Comparison of ENCODE assay signal across 29 cellular contexts in the genomic region with DNA sequence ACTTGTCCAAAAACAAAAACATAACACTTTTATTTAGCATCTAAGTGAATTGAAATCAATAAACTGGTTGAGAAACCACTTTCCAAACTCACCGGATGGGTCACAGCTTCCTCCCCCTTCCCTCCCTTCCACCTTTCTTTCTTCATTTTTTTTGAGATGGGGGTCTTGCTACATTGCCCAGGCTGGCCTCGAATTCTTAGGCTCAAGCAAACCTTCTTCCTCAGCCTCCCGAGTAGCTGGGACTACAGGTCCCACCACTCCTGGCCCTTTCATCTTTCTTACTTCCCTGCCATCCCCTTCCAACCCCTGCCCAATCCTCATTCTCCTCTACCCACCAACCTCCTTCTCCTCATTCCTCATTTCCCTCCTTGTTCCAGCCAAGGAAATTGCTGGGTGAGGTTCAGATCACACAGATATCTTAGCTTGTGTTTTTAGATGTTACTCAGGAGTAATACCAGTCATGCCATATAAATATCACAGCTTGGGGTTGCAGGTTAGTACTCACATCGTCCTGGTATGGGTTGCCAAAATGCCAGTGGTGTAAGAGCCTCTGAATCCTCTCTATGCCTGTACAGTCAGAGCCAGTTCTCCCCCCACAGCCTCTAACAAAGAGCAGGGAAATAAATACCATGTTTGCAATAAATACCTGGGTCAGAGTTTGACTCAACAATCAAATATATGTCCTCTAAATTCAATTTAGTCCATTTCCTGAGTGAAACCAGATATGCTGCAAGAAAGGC.
DNase-seq lines count a peak whose midpoint lies in the region; ATAC-seq and TF ChIP-seq lines count a peak whose summit lies in the region.
"Had no signal": no experiment of that assay in that cellular context is flagged by ENCODE, and none has a peak within 500 bp of the region (broad histone marks: within the 10 kb centered on the region; RNA-seq: fewer than 3 reads in every experiment).

No MANE protein-coding gene starts in this region.

- peak; percentile 93 for ATAC-seq in SK-N-SH treated with all-trans-retinoic acid at 6 μM for 48 hours
- no peak for ATAC-seq in GM18861 (IDR thresholded peaks at IDR 0.05; ENCODE audit: unreplicated experiment)
- ATAC-seq: activated naive CD4-positive, alpha-beta T cell treated with anti-CD3 and anti-CD28 coated beads, Interleukin-2, amount 50 U/mL, for 72 hours; left lung; sciatic nerve; stimulated activated effector memory CD8-positive, alpha-beta T cell treated with anti-CD3 and anti-CD28 coated beads, Interleukin-12 subunit alpha, Interleukin-12 subunit beta, amount 100 ng/mL, for 72 hours; T-cell had no signal

- CTCF ChIA-PET in mammary epithelial cell (lab: Charles Lee; ENCODE audit: low non-redundant PET) = no interaction called here

- H3K9me3 ChIP-seq in mammary epithelial cell (replicated peaks; ENCODE audit: insufficient read depth, low read length) (peaks cover 3% of the 10 kb centered on the region), breast epithelium (no peaks in the 10 kb centered on the region), neuronal stem cell (replicated peaks in 1 of 2; ENCODE audit: control insufficient read depth in 2 of 2, insufficient read depth in 1 of 2, low read depth in 1 of 2, low read length in 2 of 2) (peaks cover 7 to 11% of the 10 kb centered on the region in 2 donors)
- H3K9me3 ChIP-seq: SJCRH30, upper lobe of left lung had no signal

- H3K79me2 ChIP-seq in mammary epithelial cell (ENCODE audit: insufficient read depth, low read length) = no peaks in the 10 kb centered on the region

- H3K9ac ChIP-seq in mammary epithelial cell (ENCODE audit: insufficient read depth, low read length) (no peak overlapping the region), neuronal stem cell (ENCODE audit: low read depth, low read length, poor library complexity) (no peak overlapping the region)

- TF ChIP-seq CTCF in mammary epithelial cell (conservative IDR thresholded peaks at IDR 0.05 in 1 of 2, IDR thresholded peaks at IDR 0.05 in 1 of 2; ENCODE audit: extremely low read depth in 1 of 2, insufficient read depth in 1 of 2, low read depth in 1 of 2, low read length in 2 of 2) (no peak), breast epithelium (IDR thresholded peaks at IDR 0.05) (no peak), fibroblast of the aortic adventitia (IDR thresholded peaks at IDR 0.05; ENCODE audit: insufficient read depth, low read length) (no peak)

- H4K8ac ChIP-seq in neuronal stem cell (ENCODE audit: low read depth, low read length) = no peak overlapping the region

- H2BK12ac ChIP-seq in neuronal stem cell (ENCODE audit: low read length) = no peak overlapping the region

- H3K27me3 ChIP-seq in mammary epithelial cell (ENCODE audit: insufficient read depth, low read length) (no peaks in the 10 kb centered on the region), breast epithelium (no peaks in the 10 kb centered on the region), neuronal stem cell (ENCODE audit: control insufficient read depth in 3 of 3, insufficient read depth in 3 of 3, low read depth in 1 of 3, low read length in 3 of 3) (peaks cover 0 to 10% (median 0%) of the 10 kb centered on the region in 3 experiments), H7 (ENCODE audit: control insufficient read depth, insufficient read depth, low read length) (no peaks in the 10 kb centered on the region)
- H3K27me3 ChIP-seq: left lung, SJCRH30, upper lobe of left lung had no signal

- DNase-seq in mammary epithelial cell = peak; percentile 45
- no peak for DNase-seq in breast epithelium (ENCODE audit: low spot score in 2 of 2)
- peak; percentile 30 for DNase-seq in fibroblast of the aortic adventitia (ENCODE audit: low read depth)
- no peak for DNase-seq in hypothalamus (lab: John Stamatoyannopoulos, UW)
- no peak for DNase-seq in neuronal stem cell (ENCODE audit: low spot score)
- DNase-seq in H7 = no peak
- DNase-seq: activated CD4-positive, alpha-beta T cell treated with anti-CD3 and anti-CD28 coated beads, Interleukin-2, amount 10 ng/mL, durations not matched to agents 7 days and 5 days; activated effector memory CD4-positive, alpha-beta T cell treated with Interleukin-2 at 50 U/mL for 16 hours; anterior cingulate cortex; CD4-positive, alpha-beta memory T cell; cortex of kidney; EL; erythroblast; HCEC 1CT; left lung; mesenchymal stem cell; NCI-H1092 treated with DMSO at 0.1 percent for 48 hours; NCI-H187 treated with DMSO at 0.1 percent for 48 hours; NCI-H2171; NCI-H82; SJCRH30; T-cell had no signal

- no peaks in the 10 kb centered on the region for H3K36me3 ChIP-seq in mammary epithelial cell (ENCODE audit: insufficient read depth, low read length)
- H3K36me3 ChIP-seq in breast epithelium = no peaks in the 10 kb centered on the region
- no peaks in the 10 kb centered on the region for H3K36me3 ChIP-seq in neuronal stem cell (replicated peaks in 1 of 2; ENCODE audit: control insufficient read depth in 2 of 2, insufficient read depth in 2 of 2, low read length in 2 of 2)
- no peaks in the 10 kb centered on the region for H3K36me3 ChIP-seq in H7 (replicated peaks; ENCODE audit: control insufficient read depth, insufficient read depth, low read length)
- H3K36me3 ChIP-seq: left lung, SJCRH30, upper lobe of left lung had no signal

- H2AFZ ChIP-seq in mammary epithelial cell (ENCODE audit: low read depth, low read length) (peak overlapping the region; percentile 4), neuronal stem cell (ENCODE audit: low read length) (no peak overlapping the region)

- no peak overlapping the region for H3K18ac ChIP-seq in neuronal stem cell (ENCODE audit: low read length)

- H2BK120ac ChIP-seq in neuronal stem cell (ENCODE audit: low read depth, low read length) = no peak overlapping the region

- H3K4me3 ChIP-seq in mammary epithelial cell (replicated peaks in 1 of 3; ENCODE audit: insufficient read depth in 1 of 3, low read depth in 2 of 3, low read length in 3 of 3) (no peak overlapping the region), breast epithelium (no peak overlapping the region), fibroblast of the aortic adventitia (ENCODE audit: low read depth, low read length) (no peak overlapping the region), neuronal stem cell (ENCODE audit: low read length in 2 of 2) (no peak overlapping the region), H7 (ENCODE audit: insufficient read depth, low read depth, low read length) (no peak overlapping the region)
- H3K4me3 ChIP-seq: left lung, SJCRH30, upper lobe of left lung had no signal

- H4K20me1 ChIP-seq in mammary epithelial cell (ENCODE audit: insufficient read depth, low read length) = no peaks in the 10 kb centered on the region

- dilution Hi-C loops in mammary epithelial cell (cut with HindIII; ENCODE audit: low sequenced_read_pairs) = loop anchor here (5.0 kb wide), 1 partner anchor 93 kb away; no protein-coding TSS in a partner anchor

- H3K27ac ChIP-seq in mammary epithelial cell (ENCODE audit: insufficient read depth, low read depth, low read length) (no peak overlapping the region), breast epithelium (no peak overlapping the region), neuronal stem cell (replicated peaks; ENCODE audit: low read length) (no peak overlapping the region)
- H3K27ac ChIP-seq: 22Rv1, left lung, SJCRH30, upper lobe of left lung had no signal

- no peaks in the 10 kb centered on the region for H3K79me1 ChIP-seq in neuronal stem cell (ENCODE audit: low read depth, low read length)

- no peak overlapping the region for H2BK15ac ChIP-seq in neuronal stem cell (ENCODE audit: low read length)

- intact Hi-C loops in mammary epithelial cell (cut with micrococcal nuclease) (no loop called here), breast epithelium (cut with DNase I; ENCODE audit: low total_unique reads) (loop anchor here (10.0 kb wide), 1 partner anchor 145 kb away; no protein-coding TSS in a partner anchor)

- no peak for TF ChIP-seq POLR2A in breast epithelium (IDR thresholded peaks at IDR 0.05)

- no peaks in the 10 kb centered on the region for H3K4me1 ChIP-seq in mammary epithelial cell (ENCODE audit: insufficient read depth, low read length)
- H3K4me1 ChIP-seq in breast epithelium = no peaks in the 10 kb centered on the region
- H3K4me1 ChIP-seq in neuronal stem cell (ENCODE audit: control insufficient read depth in 2 of 2, insufficient read depth in 1 of 2, low read depth in 1 of 2, low read length in 2 of 2) = no peaks in the 10 kb centered on the region
- H3K4me1 ChIP-seq: left lung, SJCRH30, upper lobe of left lung had no signal

- H3K23ac ChIP-seq in neuronal stem cell (ENCODE audit: low read depth, low read length, poor library complexity) = no peak overlapping the region

- no peak overlapping the region for H2BK5ac ChIP-seq in neuronal stem cell (ENCODE audit: low read length)

- H3K4ac ChIP-seq in neuronal stem cell (ENCODE audit: low read length) = no peak overlapping the region

- H4K91ac ChIP-seq in neuronal stem cell (ENCODE audit: low read depth, low read length, poor library complexity) = no peak overlapping the region

- no TSS peak for BruUV-seq in mammary epithelial cell (replicated peaks; lab: Mats Ljungman, UMichigan)

- H2AK5ac ChIP-seq in neuronal stem cell (ENCODE audit: low read depth, low read length) = no peak overlapping the region

- in situ Hi-C loops in mammary epithelial cell (cut with MboI; ENCODE audit: low sequenced_read_pairs in 2 of 2) = no loop called here

- 46% methylated on average over 4 of the region's 4 CpGs for WGBS in mammary epithelial cell (ENCODE audit: low coverage, missing lambda C conversion rate)
- WGBS in neuronal stem cell (ENCODE audit: extremely low coverage in 2 of 2, insufficient read length in 2 of 2, insufficient replicate concordance in 1 of 2), 2 donors = no CpG with 5 or more reads among the region's 4 CpGs

- no peak overlapping the region for H3K14ac ChIP-seq in neuronal stem cell (ENCODE audit: low read length)

- H3K4me2 ChIP-seq in mammary epithelial cell (ENCODE audit: insufficient read depth, low read depth, low read length) (no peak overlapping the region), neuronal stem cell (ENCODE audit: insufficient read depth, low read length, poor library complexity, severe bottlenecking) (no peak overlapping the region)

TF ChIP-seq in SK-N-SH treated with all-trans-retinoic acid at 6 μM for 48 hours, 23 proteins besides CTCF, POLR2A, EP300 and RAD21 (continues in another document):
- TF ChIP-seq GLIS3 (CRISPR knock-in tag; IDR thresholded peaks at IDR 0.05) = no peak
- no peak for TF ChIP-seq ZFP30 (CRISPR knock-in tag; IDR thresholded peaks at IDR 0.05)
- no peak for TF ChIP-seq ZNF70 (CRISPR knock-in tag; IDR thresholded peaks at IDR 0.05)
- TF ChIP-seq TOX (CRISPR knock-in tag; IDR thresholded peaks at IDR 0.05; ENCODE audit: borderline replicate concordance) = no peak
- TF ChIP-seq BACH2 (CRISPR knock-in tag; IDR thresholded peaks at IDR 0.05; ENCODE audit: borderline replicate concordance) = no peak
- TF ChIP-seq OSR1 (CRISPR knock-in tag; IDR thresholded peaks at IDR 0.05) = no peak

Comparison
In these comparisons a context has a peak if more than half of its experiments do, and no peak if none do; other contexts are left out.
1. DNase-seq: peak in mammary epithelial cell (single experiment) and fibroblast of the aortic adventitia (single experiment); none in breast epithelium (0 of 2), hypothalamus (0 of 51), neuronal stem cell (single experiment) and H7 (single experiment).